ENCODE assay signal across 1 cellular context in genomic region chr7:113071465-113071864, GRCh38.
TF ChIP-seq lines count a peak whose summit lies in the region.

No MANE protein-coding gene starts in this region.

TF ChIP-seq in IMR-90, 13 proteins besides CTCF, POLR2A, EP300 and RAD21 (continued from another document):
- TF ChIP-seq MAZ (IDR thresholded peaks at IDR 0.05; ENCODE audit: borderline replicate concordance, low read depth, low read length) (no peak), BHLHE40 (IDR thresholded peaks at IDR 0.05; ENCODE audit: low read depth, low read length) (no peak)
